ENCODE assay signal across 8 cellular contexts in the genomic region with DNA sequence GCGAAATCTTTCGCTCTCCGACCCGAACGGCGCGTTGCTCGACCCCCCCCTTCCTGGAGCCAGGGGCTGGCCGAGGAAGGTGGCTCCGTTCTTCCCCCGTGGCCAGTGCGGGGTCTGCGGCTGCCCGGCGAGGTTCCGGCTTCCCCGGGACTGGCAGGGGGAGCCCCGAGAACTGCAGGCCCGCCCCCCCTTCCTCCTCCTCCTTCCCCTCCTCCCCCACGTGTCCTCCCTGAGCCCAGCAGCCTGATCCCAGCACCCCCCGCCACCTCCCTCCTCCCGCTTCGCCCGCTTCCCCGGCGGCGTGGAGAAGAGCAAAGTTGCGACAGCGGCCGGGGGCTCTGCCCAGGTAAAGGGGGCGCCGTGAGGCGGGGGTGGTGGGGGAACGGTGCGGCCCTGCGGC. TPM values are rescaled to one million over a fixed set of nuclear protein-coding genes. Genes with fewer than 3 reads are reported as not detected.
DNase-seq lines count a peak whose midpoint lies in the region; ATAC-seq and TF ChIP-seq lines count a peak whose summit lies in the region.

No MANE protein-coding gene starts in this region.

- no peaks in the 10 kb centered on the region for H3K9me3 Mint-ChIP-seq in activated CD4-positive, alpha-beta T cell treated with anti-CD3 and anti-CD28 coated beads, Interleukin-2, amount 10 ng/mL, durations not matched to agents 24 days and 14 days

- H3F3A ChIP-seq in GM23248 (ENCODE audit: insufficient read depth) = no peaks in the 10 kb centered on the region
- H3F3A ChIP-seq in smooth muscle cell (ENCODE audit: low read depth) = no peaks in the 10 kb centered on the region

- H3K9me2 ChIP-seq in GM23248 (ENCODE audit: insufficient read depth) = no peaks in the 10 kb centered on the region

- H3K4me3 Mint-ChIP-seq in activated CD4-positive, alpha-beta T cell treated with anti-CD3 and anti-CD28 coated beads, Interleukin-2, amount 10 ng/mL, durations not matched to agents 24 days and 14 days = peak overlapping the region; percentile 15

- H3K36me3 ChIP-seq in GM23248 (ENCODE audit: low read depth) = no peaks in the 10 kb centered on the region
- no peaks in the 10 kb centered on the region for H3K36me3 ChIP-seq in left ventricle myocardium inferior
- H3K36me3 ChIP-seq in smooth muscle cell (ENCODE audit: low read depth) = no peaks in the 10 kb centered on the region

- H3K9ac ChIP-seq in GM23248 (peak overlapping the region; percentile 25; the same call in 1 of the 2 replicates), smooth muscle cell (ENCODE audit: low read depth) (no peak overlapping the region)

- H3K4me1 Mint-ChIP-seq in activated CD4-positive, alpha-beta T cell treated with anti-CD3 and anti-CD28 coated beads, Interleukin-2, amount 10 ng/mL, durations not matched to agents 24 days and 14 days = peaks cover 8% of the 10 kb centered on the region

- H4K20me1 ChIP-seq in GM23248 (ENCODE audit: insufficient read depth) = no peaks in the 10 kb centered on the region
- peaks cover 7% of the 10 kb centered on the region for H4K20me1 ChIP-seq in smooth muscle cell (ENCODE audit: low read depth)

- no peak overlapping the region for H3K27ac Mint-ChIP-seq in activated CD4-positive, alpha-beta T cell treated with anti-CD3 and anti-CD28 coated beads, Interleukin-2, amount 10 ng/mL, durations not matched to agents 24 days and 14 days

- intact Hi-C loops in activated CD4-positive, alpha-beta T cell treated with anti-CD3 and anti-CD28 coated beads, Interleukin-2, amount 10 ng/mL, durations not matched to agents 24 days and 14 days (cut with micrococcal nuclease) = no loop called here
- intact Hi-C loops in left ventricle myocardium inferior (cut with micrococcal nuclease) = no loop called here

- H3K9me3 ChIP-seq in GM23248 (ENCODE audit: low read depth) = no peaks in the 10 kb centered on the region
- no peaks in the 10 kb centered on the region for H3K9me3 ChIP-seq in left ventricle myocardium inferior (replicated peaks)
- no peaks in the 10 kb centered on the region for H3K9me3 ChIP-seq in smooth muscle cell (replicated peaks; ENCODE audit: low read depth)

- H3K4me2 ChIP-seq in GM23248 (ENCODE audit: unreplicated experiment) (peak overlapping the region; percentile 80), smooth muscle cell (peak overlapping the region; percentile 84)

- 0 to 2% methylated on average over 4 to 26 of the region's 36 CpGs for WGBS in GM23248 (ENCODE audit: low coverage in 1 of 2, low lambda C conversion rate in 2 of 2, missing lambda C conversion rate in 2 of 2), 2 experiments
- 22% methylated on average over 8 of the region's 36 CpGs for WGBS in smooth muscle cell (ENCODE audit: low lambda C conversion rate)

- H2AFZ ChIP-seq in GM23248 (no peak overlapping the region; the same call in 1 of the 2 replicates), smooth muscle cell (ENCODE audit: low read depth) (no peak overlapping the region)

- no peak for ATAC-seq in GM21526 (IDR thresholded peaks at IDR 0.05; ENCODE audit: low FRiP score, unreplicated experiment)

- H3K79me2 ChIP-seq in GM23248 (ENCODE audit: insufficient read depth) (peaks cover 3% of the 10 kb centered on the region), smooth muscle cell (ENCODE audit: low read depth) (no peaks in the 10 kb centered on the region)

- no peak for TF ChIP-seq CTCF in left ventricle myocardium inferior (IDR thresholded peaks at IDR 0.05; ENCODE audit: borderline replicate concordance)
- TF ChIP-seq CTCF in smooth muscle cell (IDR thresholded peaks at IDR 0.05; ENCODE audit: borderline replicate concordance, insufficient read depth, poor library complexity, severe bottlenecking) = no peak

- H3K27me3 Mint-ChIP-seq in activated CD4-positive, alpha-beta T cell treated with anti-CD3 and anti-CD28 coated beads, Interleukin-2, amount 10 ng/mL, durations not matched to agents 24 days and 14 days = peaks cover 16% of the 10 kb centered on the region

- in situ Hi-C loops in GM23248 (cut with MboI) = no loop called here

- H3K4me3 ChIP-seq in GM23248 (peak overlapping the region; percentile 68), left ventricle myocardium inferior (no peak overlapping the region), smooth muscle cell (no peak overlapping the region)

- H3K27ac ChIP-seq in GM23248 (no peak overlapping the region), left ventricle myocardium inferior (replicated peaks) (peak overlapping the region; percentile 82), smooth muscle cell (ENCODE audit: low read depth) (no peak overlapping the region)

- H3K36me3 Mint-ChIP-seq in activated CD4-positive, alpha-beta T cell treated with anti-CD3 and anti-CD28 coated beads, Interleukin-2, amount 10 ng/mL, durations not matched to agents 24 days and 14 days (ENCODE audit: low read depth) = peaks cover under 1% of the 10 kb centered on the region

- H3K4me1 ChIP-seq in GM23248 (ENCODE audit: insufficient read depth) (no peaks in the 10 kb centered on the region), left ventricle myocardium inferior (peaks cover 9% of the 10 kb centered on the region), smooth muscle cell (ENCODE audit: low read depth) (no peaks in the 10 kb centered on the region)

- no peaks in the 10 kb centered on the region for H3K27me3 ChIP-seq in GM23248 (replicated peaks; ENCODE audit: insufficient read depth)
- H3K27me3 ChIP-seq in left ventricle myocardium inferior (ENCODE audit: low read depth) = no peaks in the 10 kb centered on the region
- no peaks in the 10 kb centered on the region for H3K27me3 ChIP-seq in smooth muscle cell (ENCODE audit: low read depth)

- DNase-seq in GM23248 (peak; percentile 29), left ventricle myocardium inferior (no peak), smooth muscle cell (lab: John Stamatoyannopoulos, UW; ENCODE audit: unreplicated experiment) (peak; percentile 14), HUDEP-2 (lab: John Stamatoyannopoulos, UW; ENCODE audit: unreplicated experiment in 76 of 76) (no peak), Kasumi-1 (lab: John Stamatoyannopoulos, UW) (no peak), SIG-M5 treated with dmso at 0.1 percent for 504 hours (lab: John Stamatoyannopoulos, UW; ENCODE audit: unreplicated experiment) (no peak)
- DNase-seq in activated CD4-positive, alpha-beta T cell treated with anti-CD3 and anti-CD28 coated beads, Interleukin-2, amount 10 ng/mL, durations not matched to agents 24 days and 14 days = peak; percentile 70

RNA-seq across cellular contexts. Expression of a gene that starts 2.4 kb away (rescaled TPM):
- total RNA-seq in GM23248 (2014; rRNA removed; shearing (Covaris generic)) = 0.38 and 1.7 TPM in 2 replicates
- polyA plus RNA-seq in GM23248 (2016; fragmentation: Nextera tagmentation; extraction: Ambion mirVana) (4.4 and 6.0 TPM in 2 replicates), smooth muscle cell (8.0 and 14.8 TPM in 2 replicates)
- 8.0 and 9.2 TPM in 2 replicates for total RNA-seq in activated CD4-positive, alpha-beta T cell treated with anti-CD3 and anti-CD28 coated beads, Interleukin-2, amount 10 ng/mL, durations not matched to agents 24 days and 14 days
- total RNA-seq in left ventricle myocardium inferior (8.2 TPM), smooth muscle cell (3.0 TPM in 2 replicates)

Comparison
In these comparisons a context has a peak if more than half of its experiments do, and no peak if none do; other contexts are left out.
1. DNase-seq: peak in GM23248 (single experiment), activated CD4-positive, alpha-beta T cell treated with anti-CD3 and anti-CD28 coated beads, Interleukin-2, amount 10 ng/mL, durations not matched to agents 24 days and 14 days (single experiment) and smooth muscle cell (single experiment); none in left ventricle myocardium inferior (single experiment), HUDEP-2 (0 of 76), Kasumi-1 (0 of 2) and SIG-M5 treated with dmso at 0.1 percent for 504 hours (single experiment).